1 cellular context compared by ENCODE assay signal in the genomic region with DNA sequence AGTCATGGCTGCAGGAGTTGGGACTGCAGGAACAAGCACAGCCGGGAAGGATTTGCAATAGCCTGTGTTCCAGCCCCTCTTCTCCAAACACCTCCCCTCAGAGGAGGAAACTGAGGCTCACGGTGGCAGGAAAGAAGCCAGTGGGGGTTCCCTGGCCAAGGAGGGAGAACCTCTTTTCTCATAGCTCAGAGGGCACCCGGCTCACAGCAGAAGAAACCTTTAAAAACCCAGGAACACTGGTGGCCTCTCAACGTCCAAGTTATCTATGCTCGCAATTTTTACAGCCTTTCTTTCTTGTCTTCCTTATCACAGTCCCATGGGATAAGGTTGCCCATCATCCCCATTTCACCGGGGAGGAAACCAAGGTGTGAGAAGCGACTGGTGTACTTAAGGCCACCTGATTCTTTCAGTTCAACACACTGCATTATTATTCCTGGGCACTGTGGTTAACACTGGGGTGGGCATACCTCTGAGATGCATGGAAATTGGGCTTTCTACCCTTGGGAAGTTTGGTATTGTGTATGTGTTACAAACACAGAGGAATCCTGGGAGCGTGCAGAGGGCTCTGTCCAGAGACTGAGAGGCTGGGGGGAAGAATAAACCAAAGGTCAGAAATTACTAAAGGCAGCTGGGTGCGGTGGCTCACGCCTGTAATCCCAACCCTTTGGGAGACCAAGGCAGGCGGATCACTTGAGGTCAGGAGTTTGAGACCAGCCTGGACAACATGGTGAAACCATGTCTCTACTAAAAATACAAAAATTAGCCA.
TF ChIP-seq lines count a peak whose summit lies in the region.

No MANE protein-coding gene starts in this region.

TF ChIP-seq in HepG2, 621 proteins besides CTCF, POLR2A, EP300 and RAD21 (continued from another document and continues in another):
- no peak for TF ChIP-seq SRF (IDR thresholded peaks at IDR 0.05; ENCODE audit: low read depth, low read length)
- TF ChIP-seq ZNF652 (CRISPR knock-in tag; IDR thresholded peaks at IDR 0.05; ENCODE audit: borderline replicate concordance, low read depth), result no peak
- TF ChIP-seq GABPB1 (CRISPR knock-in tag; IDR thresholded peaks at IDR 0.05), result no peak
- TF ChIP-seq EEA1 (CRISPR knock-in tag; IDR thresholded peaks at IDR 0.05; ENCODE audit: borderline replicate concordance), result no peak
- no peak for TF ChIP-seq ZNF737 (CRISPR knock-in tag; IDR thresholded peaks at IDR 0.05; ENCODE audit: borderline replicate concordance)
- no peak for TF ChIP-seq CENPX (CRISPR knock-in tag; IDR thresholded peaks at IDR 0.05)
- TF ChIP-seq ZEB1 (IDR thresholded peaks at IDR 0.05; ENCODE audit: insufficient replicate concordance, low read depth), result no peak
- TF ChIP-seq ZNF879 (CRISPR knock-in tag; IDR thresholded peaks at IDR 0.05), result no peak
- TF ChIP-seq, protein P1, sequence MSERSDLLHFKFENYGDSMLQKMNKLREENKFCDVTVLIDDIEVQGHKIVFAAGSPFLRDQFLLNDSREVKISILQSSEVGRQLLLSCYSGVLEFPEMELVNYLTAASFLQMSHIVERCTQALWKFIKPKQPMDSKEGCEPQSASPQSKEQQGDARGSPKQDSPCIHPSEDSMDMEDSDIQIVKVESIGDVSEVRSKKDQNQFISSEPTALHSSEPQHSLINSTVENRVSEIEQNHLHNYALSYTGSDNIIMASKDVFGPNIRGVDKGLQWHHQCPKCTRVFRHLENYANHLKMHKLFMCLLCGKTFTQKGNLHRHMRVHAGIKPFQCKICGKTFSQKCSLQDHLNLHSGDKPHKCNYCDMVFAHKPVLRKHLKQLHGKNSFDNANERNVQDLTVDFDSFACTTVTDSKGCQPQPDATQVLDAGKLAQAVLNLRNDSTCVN (CRISPR knock-in tag; IDR thresholded peaks at IDR 0.05; ENCODE audit: borderline replicate concordance), result no peak
- TF ChIP-seq FOXP1 (IDR thresholded peaks at IDR 0.05), result no peak
- TF ChIP-seq FOXP1 (CRISPR knock-in tag; IDR thresholded peaks at IDR 0.05), result peak; percentile 24; the same call in 1 of the 2 replicates
- TF ChIP-seq, protein P2, sequence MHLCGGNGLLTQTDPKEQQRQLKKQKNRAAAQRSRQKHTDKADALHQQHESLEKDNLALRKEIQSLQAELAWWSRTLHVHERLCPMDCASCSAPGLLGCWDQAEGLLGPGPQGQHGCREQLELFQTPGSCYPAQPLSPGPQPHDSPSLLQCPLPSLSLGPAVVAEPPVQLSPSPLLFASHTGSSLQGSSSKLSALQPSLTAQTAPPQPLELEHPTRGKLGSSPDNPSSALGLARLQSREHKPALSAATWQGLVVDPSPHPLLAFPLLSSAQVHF (CRISPR knock-in tag; IDR thresholded peaks at IDR 0.05), result no peak
- TF ChIP-seq ZNF230 (CRISPR knock-in tag; IDR thresholded peaks at IDR 0.05), result no peak
- no peak for TF ChIP-seq GATA4 (IDR thresholded peaks at IDR 0.05; ENCODE audit: borderline replicate concordance, low read depth)
- no peak for TF ChIP-seq ZNF878 (CRISPR knock-in tag; IDR thresholded peaks at IDR 0.05)
- TF ChIP-seq, protein P3, sequence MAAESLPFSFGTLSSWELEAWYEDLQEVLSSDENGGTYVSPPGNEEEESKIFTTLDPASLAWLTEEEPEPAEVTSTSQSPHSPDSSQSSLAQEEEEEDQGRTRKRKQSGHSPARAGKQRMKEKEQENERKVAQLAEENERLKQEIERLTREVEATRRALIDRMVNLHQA (CRISPR knock-in tag; IDR thresholded peaks at IDR 0.05), result no peak
- TF ChIP-seq, protein P4, sequence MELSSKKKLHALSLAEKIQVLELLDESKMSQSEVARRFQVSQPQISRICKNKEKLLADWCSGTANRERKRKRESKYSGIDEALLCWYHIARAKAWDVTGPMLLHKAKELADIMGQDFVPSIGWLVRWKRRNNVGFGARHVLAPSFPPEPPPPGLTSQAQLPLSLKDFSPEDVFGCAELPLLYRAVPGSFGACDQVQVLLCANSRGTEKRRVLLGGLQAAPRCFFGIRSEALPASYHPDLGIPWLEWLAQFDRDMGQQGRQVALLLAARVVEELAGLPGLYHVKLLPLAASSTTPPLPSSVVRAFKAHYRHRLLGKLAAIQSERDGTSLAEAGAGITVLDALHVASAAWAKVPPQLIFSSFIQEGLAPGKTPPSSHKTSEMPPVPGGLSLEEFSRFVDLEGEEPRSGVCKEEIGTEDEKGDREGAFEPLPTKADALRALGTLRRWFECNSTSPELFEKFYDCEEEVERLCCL (CRISPR knock-in tag; IDR thresholded peaks at IDR 0.05; ENCODE audit: borderline replicate concordance), result no peak
- TF ChIP-seq, protein P5, sequence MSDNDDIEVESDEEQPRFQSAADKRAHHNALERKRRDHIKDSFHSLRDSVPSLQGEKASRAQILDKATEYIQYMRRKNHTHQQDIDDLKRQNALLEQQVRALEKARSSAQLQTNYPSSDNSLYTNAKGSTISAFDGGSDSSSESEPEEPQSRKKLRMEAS (IDR thresholded peaks at IDR 0.05), result 0 out of 2 replicates have a peak, but pooled peaks have one; percentile 6
- TF ChIP-seq ZNF547 (CRISPR knock-in tag; IDR thresholded peaks at IDR 0.05), result peak; percentile 20; the same call in 1 of the 2 replicates
- no peak for TF ChIP-seq KMT2B (CRISPR knock-in tag; IDR thresholded peaks at IDR 0.05)
- TF ChIP-seq, protein P6, sequence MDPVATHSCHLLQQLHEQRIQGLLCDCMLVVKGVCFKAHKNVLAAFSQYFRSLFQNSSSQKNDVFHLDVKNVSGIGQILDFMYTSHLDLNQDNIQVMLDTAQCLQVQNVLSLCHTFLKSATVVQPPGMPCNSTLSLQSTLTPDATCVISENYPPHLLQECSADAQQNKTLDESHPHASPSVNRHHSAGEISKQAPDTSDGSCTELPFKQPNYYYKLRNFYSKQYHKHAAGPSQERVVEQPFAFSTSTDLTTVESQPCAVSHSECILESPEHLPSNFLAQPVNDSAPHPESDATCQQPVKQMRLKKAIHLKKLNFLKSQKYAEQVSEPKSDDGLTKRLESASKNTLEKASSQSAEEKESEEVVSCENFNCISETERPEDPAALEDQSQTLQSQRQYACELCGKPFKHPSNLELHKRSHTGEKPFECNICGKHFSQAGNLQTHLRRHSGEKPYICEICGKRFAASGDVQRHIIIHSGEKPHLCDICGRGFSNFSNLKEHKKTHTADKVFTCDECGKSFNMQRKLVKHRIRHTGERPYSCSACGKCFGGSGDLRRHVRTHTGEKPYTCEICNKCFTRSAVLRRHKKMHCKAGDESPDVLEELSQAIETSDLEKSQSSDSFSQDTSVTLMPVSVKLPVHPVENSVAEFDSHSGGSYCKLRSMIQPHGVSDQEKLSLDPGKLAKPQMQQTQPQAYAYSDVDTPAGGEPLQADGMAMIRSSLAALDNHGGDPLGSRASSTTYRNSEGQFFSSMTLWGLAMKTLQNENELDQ (CRISPR knock-in tag; IDR thresholded peaks at IDR 0.05; ENCODE audit: borderline replicate concordance), result no peak
- TF ChIP-seq, protein P7, sequence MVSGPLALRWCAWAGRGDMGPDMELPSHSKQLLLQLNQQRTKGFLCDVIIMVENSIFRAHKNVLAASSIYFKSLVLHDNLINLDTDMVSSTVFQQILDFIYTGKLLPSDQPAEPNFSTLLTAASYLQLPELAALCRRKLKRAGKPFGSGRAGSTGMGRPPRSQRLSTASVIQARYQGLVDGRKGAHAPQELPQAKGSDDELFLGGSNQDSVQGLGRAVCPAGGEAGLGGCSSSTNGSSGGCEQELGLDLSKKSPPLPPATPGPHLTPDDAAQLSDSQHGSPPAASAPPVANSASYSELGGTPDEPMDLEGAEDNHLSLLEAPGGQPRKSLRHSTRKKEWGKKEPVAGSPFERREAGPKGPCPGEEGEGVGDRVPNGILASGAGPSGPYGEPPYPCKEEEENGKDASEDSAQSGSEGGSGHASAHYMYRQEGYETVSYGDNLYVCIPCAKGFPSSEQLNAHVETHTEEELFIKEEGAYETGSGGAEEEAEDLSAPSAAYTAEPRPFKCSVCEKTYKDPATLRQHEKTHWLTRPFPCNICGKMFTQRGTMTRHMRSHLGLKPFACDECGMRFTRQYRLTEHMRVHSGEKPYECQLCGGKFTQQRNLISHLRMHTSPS (CRISPR knock-in tag; IDR thresholded peaks at IDR 0.05; ENCODE audit: low read depth), result no peak; the same call in 1 of the 2 replicates
- no peak for TF ChIP-seq ZNF44 (CRISPR knock-in tag; IDR thresholded peaks at IDR 0.05)
- no peak for TF ChIP-seq ZNF10 (CRISPR knock-in tag; IDR thresholded peaks at IDR 0.05; ENCODE audit: borderline replicate concordance, low read depth)
- TF ChIP-seq, protein P8, sequence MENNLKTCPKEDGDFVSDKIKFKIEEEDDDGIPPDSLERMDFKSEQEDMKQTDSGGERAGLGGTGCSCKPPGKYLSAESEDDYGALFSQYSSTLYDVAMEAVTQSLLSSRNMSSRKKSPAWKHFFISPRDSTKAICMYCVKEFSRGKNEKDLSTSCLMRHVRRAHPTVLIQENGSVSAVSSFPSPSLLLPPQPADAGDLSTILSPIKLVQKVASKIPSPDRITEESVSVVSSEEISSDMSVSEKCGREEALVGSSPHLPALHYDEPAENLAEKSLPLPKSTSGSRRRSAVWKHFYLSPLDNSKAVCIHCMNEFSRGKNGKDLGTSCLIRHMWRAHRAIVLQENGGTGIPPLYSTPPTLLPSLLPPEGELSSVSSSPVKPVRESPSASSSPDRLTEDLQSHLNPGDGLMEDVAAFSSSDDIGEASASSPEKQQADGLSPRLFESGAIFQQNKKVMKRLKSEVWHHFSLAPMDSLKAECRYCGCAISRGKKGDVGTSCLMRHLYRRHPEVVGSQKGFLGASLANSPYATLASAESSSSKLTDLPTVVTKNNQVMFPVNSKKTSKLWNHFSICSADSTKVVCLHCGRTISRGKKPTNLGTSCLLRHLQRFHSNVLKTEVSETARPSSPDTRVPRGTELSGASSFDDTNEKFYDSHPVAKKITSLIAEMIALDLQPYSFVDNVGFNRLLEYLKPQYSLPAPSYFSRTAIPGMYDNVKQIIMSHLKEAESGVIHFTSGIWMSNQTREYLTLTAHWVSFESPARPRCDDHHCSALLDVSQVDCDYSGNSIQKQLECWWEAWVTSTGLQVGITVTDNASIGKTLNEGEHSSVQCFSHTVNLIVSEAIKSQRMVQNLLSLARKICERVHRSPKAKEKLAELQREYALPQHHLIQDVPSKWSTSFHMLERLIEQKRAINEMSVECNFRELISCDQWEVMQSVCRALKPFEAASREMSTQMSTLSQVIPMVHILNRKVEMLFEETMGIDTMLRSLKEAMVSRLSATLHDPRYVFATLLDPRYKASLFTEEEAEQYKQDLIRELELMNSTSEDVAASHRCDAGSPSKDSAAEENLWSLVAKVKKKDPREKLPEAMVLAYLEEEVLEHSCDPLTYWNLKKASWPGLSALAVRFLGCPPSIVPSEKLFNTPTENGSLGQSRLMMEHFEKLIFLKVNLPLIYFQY (CRISPR knock-in tag; IDR thresholded peaks at IDR 0.05; ENCODE audit: borderline replicate concordance), result no peak
- no peak for TF ChIP-seq KDM3A (CRISPR knock-in tag; IDR thresholded peaks at IDR 0.05; ENCODE audit: low read depth)
- no peak for TF ChIP-seq RARG (CRISPR knock-in tag; IDR thresholded peaks at IDR 0.05; ENCODE audit: low read depth)
- no peak for TF ChIP-seq GTF3A (CRISPR knock-in tag; conservative IDR thresholded peaks at IDR 0.05)
- TF ChIP-seq SMARCC2 (IDR thresholded peaks at IDR 0.05), result no peak
- TF ChIP-seq NFIB (CRISPR knock-in tag; IDR thresholded peaks at IDR 0.05; ENCODE audit: borderline replicate concordance), result no peak
- TF ChIP-seq SNRNP70 (IDR thresholded peaks at IDR 0.05; ENCODE audit: low read depth, low read length), result no peak
- TF ChIP-seq, protein P9, sequence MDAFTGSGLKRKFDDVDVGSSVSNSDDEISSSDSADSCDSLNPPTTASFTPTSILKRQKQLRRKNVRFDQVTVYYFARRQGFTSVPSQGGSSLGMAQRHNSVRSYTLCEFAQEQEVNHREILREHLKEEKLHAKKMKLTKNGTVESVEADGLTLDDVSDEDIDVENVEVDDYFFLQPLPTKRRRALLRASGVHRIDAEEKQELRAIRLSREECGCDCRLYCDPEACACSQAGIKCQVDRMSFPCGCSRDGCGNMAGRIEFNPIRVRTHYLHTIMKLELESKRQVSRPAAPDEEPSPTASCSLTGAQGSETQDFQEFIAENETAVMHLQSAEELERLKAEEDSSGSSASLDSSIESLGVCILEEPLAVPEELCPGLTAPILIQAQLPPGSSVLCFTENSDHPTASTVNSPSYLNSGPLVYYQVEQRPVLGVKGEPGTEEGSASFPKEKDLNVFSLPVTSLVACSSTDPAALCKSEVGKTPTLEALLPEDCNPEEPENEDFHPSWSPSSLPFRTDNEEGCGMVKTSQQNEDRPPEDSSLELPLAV (CRISPR knock-in tag; conservative IDR thresholded peaks at IDR 0.05; ENCODE audit: low read depth), result no peak
- TF ChIP-seq, protein P10, sequence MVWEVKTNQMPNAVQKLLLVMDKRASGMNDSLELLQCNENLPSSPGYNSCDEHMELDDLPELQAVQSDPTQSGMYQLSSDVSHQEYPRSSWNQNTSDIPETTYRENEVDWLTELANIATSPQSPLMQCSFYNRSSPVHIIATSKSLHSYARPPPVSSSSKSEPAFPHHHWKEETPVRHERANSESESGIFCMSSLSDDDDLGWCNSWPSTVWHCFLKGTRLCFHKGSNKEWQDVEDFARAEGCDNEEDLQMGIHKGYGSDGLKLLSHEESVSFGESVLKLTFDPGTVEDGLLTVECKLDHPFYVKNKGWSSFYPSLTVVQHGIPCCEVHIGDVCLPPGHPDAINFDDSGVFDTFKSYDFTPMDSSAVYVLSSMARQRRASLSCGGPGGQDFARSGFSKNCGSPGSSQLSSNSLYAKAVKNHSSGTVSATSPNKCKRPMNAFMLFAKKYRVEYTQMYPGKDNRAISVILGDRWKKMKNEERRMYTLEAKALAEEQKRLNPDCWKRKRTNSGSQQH (CRISPR knock-in tag; IDR thresholded peaks at IDR 0.05; ENCODE audit: low read depth), result no peak; the same call in 1 of the 2 replicates
- TF ChIP-seq, protein P11, sequence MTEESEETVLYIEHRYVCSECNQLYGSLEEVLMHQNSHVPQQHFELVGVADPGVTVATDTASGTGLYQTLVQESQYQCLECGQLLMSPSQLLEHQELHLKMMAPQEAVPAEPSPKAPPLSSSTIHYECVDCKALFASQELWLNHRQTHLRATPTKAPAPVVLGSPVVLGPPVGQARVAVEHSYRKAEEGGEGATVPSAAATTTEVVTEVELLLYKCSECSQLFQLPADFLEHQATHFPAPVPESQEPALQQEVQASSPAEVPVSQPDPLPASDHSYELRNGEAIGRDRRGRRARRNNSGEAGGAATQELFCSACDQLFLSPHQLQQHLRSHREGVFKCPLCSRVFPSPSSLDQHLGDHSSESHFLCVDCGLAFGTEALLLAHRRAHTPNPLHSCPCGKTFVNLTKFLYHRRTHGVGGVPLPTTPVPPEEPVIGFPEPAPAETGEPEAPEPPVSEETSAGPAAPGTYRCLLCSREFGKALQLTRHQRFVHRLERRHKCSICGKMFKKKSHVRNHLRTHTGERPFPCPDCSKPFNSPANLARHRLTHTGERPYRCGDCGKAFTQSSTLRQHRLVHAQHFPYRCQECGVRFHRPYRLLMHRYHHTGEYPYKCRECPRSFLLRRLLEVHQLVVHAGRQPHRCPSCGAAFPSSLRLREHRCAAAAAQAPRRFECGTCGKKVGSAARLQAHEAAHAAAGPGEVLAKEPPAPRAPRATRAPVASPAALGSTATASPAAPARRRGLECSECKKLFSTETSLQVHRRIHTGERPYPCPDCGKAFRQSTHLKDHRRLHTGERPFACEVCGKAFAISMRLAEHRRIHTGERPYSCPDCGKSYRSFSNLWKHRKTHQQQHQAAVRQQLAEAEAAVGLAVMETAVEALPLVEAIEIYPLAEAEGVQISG (CRISPR knock-in tag; IDR thresholded peaks at IDR 0.05), result no peak; the same call in 1 of the 2 replicates
